8 cellular contexts compared by ENCODE assay signal in the genomic region with DNA sequence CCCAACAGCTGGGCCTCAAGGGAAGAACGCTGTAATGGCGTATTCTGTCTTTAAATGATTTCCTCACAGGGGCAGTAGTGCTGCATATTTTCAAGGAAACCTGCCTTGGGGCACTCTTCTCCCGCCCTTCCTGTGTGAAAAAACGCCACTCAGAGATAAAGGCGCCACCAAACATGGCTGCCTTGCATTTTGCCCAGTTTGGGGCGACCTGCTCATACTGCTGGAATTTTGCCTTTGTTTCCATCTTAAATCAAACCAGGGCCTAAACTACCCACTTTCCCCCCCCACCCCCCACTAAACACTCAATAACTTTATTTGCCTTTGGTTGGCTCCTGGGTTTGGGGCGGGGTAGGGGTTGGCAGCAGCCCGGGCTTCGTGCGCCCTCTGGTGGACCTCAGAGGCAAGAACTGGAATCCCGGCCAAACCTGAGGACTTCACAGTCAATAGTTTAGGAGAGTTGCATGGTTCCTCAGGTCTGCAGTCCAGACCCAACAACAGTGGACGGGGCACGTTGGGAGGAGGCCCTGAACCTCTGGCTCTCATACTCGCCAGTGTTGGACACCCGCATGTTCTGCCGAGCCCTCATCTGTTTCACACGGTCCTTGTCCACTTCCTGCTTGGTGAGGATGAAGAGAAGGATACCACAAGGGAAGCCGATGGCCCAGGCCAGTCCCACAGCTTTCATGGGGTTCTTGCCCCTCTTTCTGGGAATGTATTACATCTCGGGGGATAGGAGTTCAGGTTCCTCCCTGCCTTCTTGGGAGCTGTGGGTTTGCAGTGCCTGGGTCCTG.
A peak's percentile ranks its signal among the peaks of the same experiment; 100 is the strongest.
DNase-seq lines count a peak whose midpoint lies in the region; ATAC-seq, FAIRE-seq and TF ChIP-seq lines count a peak whose summit lies in the region.

No MANE protein-coding gene starts in this region.

- no peak for TF ChIP-seq POLR2A in HepG2 (IDR thresholded peaks at IDR 0.05; ENCODE audit: insufficient read depth in 1 of 2, low read depth in 2 of 2, low read length in 2 of 2)

- H3K27me3 Mint-ChIP-seq in activated naive CD4-positive, alpha-beta T cell treated with anti-CD3 and anti-CD28 coated beads for 36 hours (ENCODE audit: low read depth), result no peaks in the 10 kb centered on the region
- H3K27me3 Mint-ChIP-seq in type B pancreatic cell, result no peaks in the 10 kb centered on the region

- no peaks in the 10 kb centered on the region for H4K20me1 ChIP-seq in HepG2 (ENCODE audit: insufficient read depth, low read length)

- no peak for FAIRE-seq in HepG2 (lab: Jason Lieb, UNC)

- ATAC-seq in GM19468 (IDR thresholded peaks at IDR 0.05; ENCODE audit: extremely low read depth, unreplicated experiment) (peak; percentile 60), HepG2 (peak; percentile 51; the same call in 2 of the 3 replicates)

- H3K36me3 ChIP-seq in HepG2 (replicated peaks in 1 of 2; ENCODE audit: control insufficient read depth in 1 of 2, insufficient read depth in 2 of 2, low read length in 2 of 2), result no peaks in the 10 kb centered on the region; a peak in 2 of 5 replicates

- no peak overlapping the region for H3K9ac ChIP-seq in HepG2 (ENCODE audit: insufficient read depth, low read depth, low read length)

- H3K4me1 Mint-ChIP-seq in activated naive CD4-positive, alpha-beta T cell treated with anti-CD3 and anti-CD28 coated beads for 36 hours (ENCODE audit: low read depth), result peaks cover 3% of the 10 kb centered on the region
- H3K4me1 Mint-ChIP-seq in type B pancreatic cell (ENCODE audit: unreplicated experiment), result peaks cover 5% of the 10 kb centered on the region

- H3K36me3 Mint-ChIP-seq in activated naive CD4-positive, alpha-beta T cell treated with anti-CD3 and anti-CD28 coated beads for 36 hours (ENCODE audit: low read depth), result no peaks in the 10 kb centered on the region
- H3K36me3 Mint-ChIP-seq in type B pancreatic cell, result no peaks in the 10 kb centered on the region

- no peaks in the 10 kb centered on the region for H3K4me1 ChIP-seq in HepG2 (ENCODE audit: insufficient read depth, low read length)

- H3K9me3 Mint-ChIP-seq in activated naive CD4-positive, alpha-beta T cell treated with anti-CD3 and anti-CD28 coated beads for 36 hours, result no peaks in the 10 kb centered on the region
- peaks cover 5% of the 10 kb centered on the region for H3K9me3 Mint-ChIP-seq in type B pancreatic cell

- WGBS in HepG2 (ENCODE audit: low lambda C conversion rate), result 96% methylated on average over 7 of the region's 19 CpGs

- TF ChIP-seq RAD21 in HepG2 (CRISPR knock-in tag; IDR thresholded peaks at IDR 0.05), result no peak

- H2AFZ ChIP-seq in HepG2 (ENCODE audit: low read length), result no peak overlapping the region

- TF ChIP-seq CTCF in HepG2 (CRISPR knock-in tag; IDR thresholded peaks at IDR 0.05) (peak; percentile 22), type B pancreatic cell (conservative IDR thresholded peaks at IDR 0.05) (peak; percentile 52)

- no peak overlapping the region for H3K27ac ChIP-seq in HepG2 (ENCODE audit: extremely low read length, insufficient read depth, low read length)

- CTCF ChIA-PET in activated naive CD4-positive, alpha-beta T cell treated with anti-CD3 and anti-CD28 coated beads for 36 hours (lab: Charles Lee), result interaction anchor here (0.5 kb wide), 1 partner anchor 805 kb away, joined by 3 read pairs; no protein-coding TSS in a partner anchor
- CTCF ChIA-PET in HepG2 (lab: Yijun Ruan, JAX; ENCODE audit: low intra/inter-chr PET ratio, low total read pairs), result no interaction called here

- POLR2A ChIA-PET in HepG2 (lab: Yijun Ruan, JAX), result no interaction called here

- no peak overlapping the region for H3K4me3 Mint-ChIP-seq in activated naive CD4-positive, alpha-beta T cell treated with anti-CD3 and anti-CD28 coated beads for 36 hours
- no peak overlapping the region for H3K4me3 Mint-ChIP-seq in type B pancreatic cell

- H3K27me3 ChIP-seq in HepG2 (ENCODE audit: control insufficient read depth in 1 of 2, insufficient read depth in 2 of 2, low read length in 2 of 2), result no peaks in the 10 kb centered on the region

- no peak overlapping the region for H3K27ac Mint-ChIP-seq in activated naive CD4-positive, alpha-beta T cell treated with anti-CD3 and anti-CD28 coated beads for 36 hours
- no peak overlapping the region for H3K27ac Mint-ChIP-seq in type B pancreatic cell

- no peak overlapping the region for H3K4me2 ChIP-seq in HepG2 (ENCODE audit: low read depth, low read length)

- in situ Hi-C loops in HepG2 (cut with HindIII; ENCODE audit: extremely low pct_ligation_motif_present, low pct_unique_long_range_greater_than_20kb), result no loop called here

- BruUV-seq in HepG2 (replicated peaks; lab: Mats Ljungman, UMichigan), result no TSS peak

- no peaks in the 10 kb centered on the region for H3K79me2 ChIP-seq in HepG2 (ENCODE audit: insufficient read depth, low read length)

- no peaks in the 10 kb centered on the region for H3K9me3 ChIP-seq in HepG2 (ENCODE audit: low read length)

- intact Hi-C loops in activated naive CD4-positive, alpha-beta T cell treated with anti-CD3 and anti-CD28 coated beads for 36 hours (cut with micrococcal nuclease), result no loop called here
- intact Hi-C loops in HepG2 (cut with micrococcal nuclease; ENCODE audit: unreplicated experiment), result no loop called here

- TF ChIP-seq EP300 in HepG2 (IDR thresholded peaks at IDR 0.05; ENCODE audit: low read depth in 2 of 2, low read length in 2 of 2) (no peak), HepG2 (CRISPR knock-in tag; IDR thresholded peaks at IDR 0.05; ENCODE audit: borderline replicate concordance) (no peak)

- no peak overlapping the region for H3K4me3 ChIP-seq in HepG2 (replicated peaks in 1 of 3; ENCODE audit: insufficient read depth in 1 of 3, low read depth in 2 of 3, low read length in 3 of 3)

- DNase-seq in Daoy (ENCODE audit: low read depth), result peak; percentile 5
- peak; percentile 16 for DNase-seq in NCI-H2227 (lab: John Stamatoyannopoulos, UW; ENCODE audit: unreplicated experiment)
- peak; percentile 26 for DNase-seq in activated naive CD4-positive, alpha-beta T cell treated with anti-CD3 and anti-CD28 coated beads for 36 hours
- no peak for DNase-seq in HepG2 (ENCODE audit: low spot score)
- no peak for DNase-seq in type B pancreatic cell (ENCODE audit: extremely low spot score, unreplicated experiment)
- no peak for DNase-seq in NCI-H1436 treated with DMSO at 0.1 percent for 48 hours (lab: John Stamatoyannopoulos, UW)
- DNase-seq in MV-4-11 (lab: John Stamatoyannopoulos, UW), result no peak

TF ChIP-seq in HepG2, 621 proteins besides CTCF, POLR2A, EP300 and RAD21:
- TF ChIP-seq SIN3B (IDR thresholded peaks at IDR 0.05; ENCODE audit: low read length), result no peak
- TF ChIP-seq, protein P1, sequence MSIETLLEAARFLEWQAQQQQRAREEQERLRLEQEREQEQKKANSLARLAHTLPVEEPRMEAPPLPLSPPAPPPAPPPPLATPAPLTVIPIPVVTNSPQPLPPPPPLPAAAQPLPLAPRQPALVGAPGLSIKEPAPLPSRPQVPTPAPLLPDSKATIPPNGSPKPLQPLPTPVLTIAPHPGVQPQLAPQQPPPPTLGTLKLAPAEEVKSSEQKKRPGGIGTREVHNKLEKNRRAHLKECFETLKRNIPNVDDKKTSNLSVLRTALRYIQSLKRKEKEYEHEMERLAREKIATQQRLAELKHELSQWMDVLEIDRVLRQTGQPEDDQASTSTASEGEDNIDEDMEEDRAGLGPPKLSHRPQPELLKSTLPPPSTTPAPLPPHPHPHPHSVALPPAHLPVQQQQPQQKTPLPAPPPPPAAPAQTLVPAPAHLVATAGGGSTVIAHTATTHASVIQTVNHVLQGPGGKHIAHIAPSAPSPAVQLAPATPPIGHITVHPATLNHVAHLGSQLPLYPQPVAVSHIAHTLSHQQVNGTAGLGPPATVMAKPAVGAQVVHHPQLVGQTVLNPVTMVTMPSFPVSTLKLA (IDR thresholded peaks at IDR 0.05), result no peak
- TF ChIP-seq RARA (CRISPR knock-in tag; IDR thresholded peaks at IDR 0.05), result no peak
- no peak for TF ChIP-seq ATM (IDR thresholded peaks at IDR 0.05; ENCODE audit: borderline replicate concordance)
- TF ChIP-seq NFYB (CRISPR knock-in tag; IDR thresholded peaks at IDR 0.05), result no peak
- no peak for TF ChIP-seq MIER2 (CRISPR knock-in tag; IDR thresholded peaks at IDR 0.05)
- TF ChIP-seq WIZ (CRISPR knock-in tag; IDR thresholded peaks at IDR 0.05), result no peak
- TF ChIP-seq, protein P2, sequence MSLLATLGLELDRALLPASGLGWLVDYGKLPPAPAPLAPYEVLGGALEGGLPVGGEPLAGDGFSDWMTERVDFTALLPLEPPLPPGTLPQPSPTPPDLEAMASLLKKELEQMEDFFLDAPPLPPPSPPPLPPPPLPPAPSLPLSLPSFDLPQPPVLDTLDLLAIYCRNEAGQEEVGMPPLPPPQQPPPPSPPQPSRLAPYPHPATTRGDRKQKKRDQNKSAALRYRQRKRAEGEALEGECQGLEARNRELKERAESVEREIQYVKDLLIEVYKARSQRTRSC (CRISPR knock-in tag; IDR thresholded peaks at IDR 0.05; ENCODE audit: low read depth), result no peak
- TF ChIP-seq ZNF12 (CRISPR knock-in tag; IDR thresholded peaks at IDR 0.05), result no peak
- TF ChIP-seq ZNF672 (CRISPR knock-in tag; IDR thresholded peaks at IDR 0.05), result no peak
- no peak for TF ChIP-seq ZNF841 (CRISPR knock-in tag; IDR thresholded peaks at IDR 0.05; ENCODE audit: borderline replicate concordance)
- no peak for TF ChIP-seq RELA (CRISPR knock-in tag; IDR thresholded peaks at IDR 0.05)
- TF ChIP-seq DMAP1 (CRISPR knock-in tag; IDR thresholded peaks at IDR 0.05), result no peak
- TF ChIP-seq CCDC6 (CRISPR knock-in tag; IDR thresholded peaks at IDR 0.05), result no peak
- TF ChIP-seq ZNF749 (CRISPR knock-in tag; IDR thresholded peaks at IDR 0.05; ENCODE audit: borderline replicate concordance), result no peak

Comparison
In these comparisons a context has a peak if more than half of its experiments do, and no peak if none do; other contexts are left out.
1. DNase-seq: peak in Daoy (single experiment), NCI-H2227 (single experiment) and activated naive CD4-positive, alpha-beta T cell treated with anti-CD3 and anti-CD28 coated beads for 36 hours (single experiment); none in HepG2 (single experiment), type B pancreatic cell (single experiment), NCI-H1436 treated with DMSO at 0.1 percent for 48 hours (single experiment) and MV-4-11 (single experiment).